In the genomic region with DNA sequence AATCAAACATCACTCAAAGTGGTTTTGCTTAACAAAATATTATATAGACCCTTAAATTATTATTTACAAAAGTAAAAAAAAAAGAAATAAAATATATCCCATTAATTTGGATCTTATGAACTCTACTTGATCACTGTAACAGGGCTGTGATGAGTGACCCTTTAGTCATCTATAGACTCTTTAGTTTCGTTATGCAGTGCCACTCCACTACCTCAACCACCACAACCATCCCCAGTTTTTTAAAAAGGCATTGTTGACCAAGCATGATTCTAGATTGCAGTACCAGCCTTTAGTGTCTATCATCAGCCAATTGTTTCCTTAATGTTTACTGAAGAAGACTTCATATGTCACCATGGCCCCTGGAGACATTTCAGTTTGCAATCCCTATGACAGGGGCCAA, we compare ENCODE assay signal across 21 cellular contexts.
DNase-seq lines count a peak whose midpoint lies in the region; ATAC-seq lines count a peak whose summit lies in the region.
"Had no signal": no experiment of that assay in that cellular context is flagged by ENCODE, and none has a peak within 500 bp of the region (broad histone marks: within the 10 kb centered on the region; RNA-seq: fewer than 3 reads in every experiment).

No MANE protein-coding gene starts in this region.

- no peaks in the 10 kb centered on the region for H3K27me3 ChIP-seq in BLaER1 treated with 17β-estradiol and CSF1 and Interleukin-3, amounts not matched to agents 10 nM and 100 nM
- H3K27me3 ChIP-seq: gastroesophageal sphincter, upper lobe of left lung had no signal

- ATAC-seq in GM18868 (IDR thresholded peaks at IDR 0.05; ENCODE audit: unreplicated experiment) (peak; percentile 69), HG02623 (IDR thresholded peaks at IDR 0.05; ENCODE audit: unreplicated experiment) (peak; percentile 51), HG03558 (IDR thresholded peaks at IDR 0.05; ENCODE audit: extremely low read depth, unreplicated experiment) (peak; percentile 45)
- ATAC-seq: activated CD4-positive, CD25-positive, alpha-beta regulatory T cell treated with anti-CD3 and anti-CD28 coated beads, Interleukin-2, amount 50 U/mL, for 24 hours; CD8-positive, alpha-beta T cell; gastroesophageal sphincter; naive thymus-derived CD8-positive, alpha-beta T cell; Right ventricle myocardium inferior had no signal

- peak overlapping the region in 7 of 11 experiments; percentile 35 to 75 (median 63); a peak in 10 of 22 replicates for H3K4me2 ChIP-seq in BLaER1 treated with 17β-estradiol and CSF1 and Interleukin-3, amounts not matched to agents 10 nM and 100 nM

- no peak overlapping the region for H3K4me3 ChIP-seq in BLaER1 treated with 17β-estradiol and CSF1 and Interleukin-3, amounts not matched to agents 10 nM and 100 nM
- H3K4me3 ChIP-seq: gastroesophageal sphincter, lung, skin epidermis, upper lobe of left lung had no signal

- peak overlapping the region in 1 of 11 experiments; percentile 73; a peak in 2 of 22 replicates for H3K9ac ChIP-seq in BLaER1 treated with 17β-estradiol and CSF1 and Interleukin-3, amounts not matched to agents 10 nM and 100 nM

- H4K20me1 ChIP-seq in BLaER1 treated with 17β-estradiol and CSF1 and Interleukin-3, amounts not matched to agents 10 nM and 100 nM = no peaks in the 10 kb centered on the region

- H3K4me1 ChIP-seq in BLaER1 treated with 17β-estradiol and CSF1 and Interleukin-3, amounts not matched to agents 10 nM and 100 nM = peaks cover 6 to 54% (median 30%) of the 10 kb centered on the region in 10 experiments; a peak in 19 of 20 replicates
- H3K4me1 ChIP-seq: gastroesophageal sphincter had no signal

- peaks cover 0 to 12% (median 0%) of the 10 kb centered on the region in 11 experiments; a peak in 3 of 22 replicates for H3K9me3 ChIP-seq in BLaER1 treated with 17β-estradiol and CSF1 and Interleukin-3, amounts not matched to agents 10 nM and 100 nM (replicated peaks in 1 of 11)
- H3K9me3 ChIP-seq: gastroesophageal sphincter, upper lobe of left lung had no signal

- DNase-seq in hippocampal formation (lab: John Stamatoyannopoulos, UW) (no peak), substantia nigra (lab: John Stamatoyannopoulos, UW) (no peak), DMS79 (lab: John Stamatoyannopoulos, UW) (no peak), RPMI8226 (no peak)
- DNase-seq: activated naive CD4-positive, alpha-beta T cell treated with Interleukin-2 at 50 U/mL for 16 hours; CD8-positive, alpha-beta T cell; EL; H9; naive thymus-derived CD8-positive, alpha-beta T cell; NCI-H2029 treated with DMSO at 0.1 percent for 48 hours; posterior cingulate gyrus; upper lobe of left lung had no signal

- peak overlapping the region; percentile 12 to 91 (median 78); a peak in 20 of 22 replicates for H3K27ac ChIP-seq in BLaER1 treated with 17β-estradiol and CSF1 and Interleukin-3, amounts not matched to agents 10 nM and 100 nM
- H3K27ac ChIP-seq in substantia nigra (ENCODE audit: low read depth, low read length, poor library complexity, severe bottlenecking) = no peak overlapping the region
- H3K27ac ChIP-seq: gastroesophageal sphincter, skin epidermis, upper lobe of left lung had no signal

- no peaks in the 10 kb centered on the region for H3K36me3 ChIP-seq in BLaER1 treated with 17β-estradiol and CSF1 and Interleukin-3, amounts not matched to agents 10 nM and 100 nM
- H3K36me3 ChIP-seq: gastroesophageal sphincter, upper lobe of left lung had no signal
